ENCODE assay signal across 11 cellular contexts in the genomic region with DNA sequence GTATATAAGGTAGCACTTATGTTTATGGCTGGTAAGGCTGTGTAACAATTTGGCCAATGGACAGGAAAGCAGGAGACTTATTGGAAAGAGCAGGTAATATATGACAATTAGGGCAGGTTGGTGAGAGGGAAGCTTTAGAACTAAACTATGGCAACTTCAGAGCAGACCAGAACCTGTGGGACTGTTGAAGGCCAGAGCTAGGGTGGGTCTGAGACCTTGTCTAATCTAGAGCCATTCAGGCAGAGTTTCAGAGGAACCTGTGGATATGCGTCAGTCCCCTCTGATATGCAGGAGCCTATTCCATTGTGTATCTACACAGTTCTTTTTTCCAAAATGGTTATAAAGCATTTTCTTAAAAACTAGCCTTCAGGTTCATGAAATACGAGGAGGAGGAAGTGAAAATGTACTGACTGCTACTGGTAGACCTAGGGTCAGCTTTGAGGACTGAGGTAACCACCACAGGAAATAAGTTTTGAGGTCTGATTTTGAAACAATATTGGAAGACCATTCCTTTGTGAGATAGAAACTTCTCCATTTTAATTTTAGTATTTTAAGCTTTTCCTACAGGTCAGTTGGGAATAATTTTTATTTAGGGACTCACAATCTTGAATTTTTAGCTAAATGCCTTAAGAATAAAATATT. TPM values are rescaled to one million over a fixed set of nuclear protein-coding genes. Genes with fewer than 3 reads are reported as not detected.
A peak's percentile ranks its signal among the peaks of the same experiment; 100 is the strongest.
DNase-seq lines count a peak whose midpoint lies in the region; ATAC-seq and TF ChIP-seq lines count a peak whose summit lies in the region.
"Had no signal": no experiment of that assay in that cellular context is flagged by ENCODE, and none has a peak within 500 bp of the region (broad histone marks: within the 10 kb centered on the region; RNA-seq: fewer than 3 reads in every experiment).

No MANE protein-coding gene starts in this region.

- H3K79me2 ChIP-seq in smooth muscle cell (ENCODE audit: low read depth) = peaks cover 29% of the 10 kb centered on the region

- H4K20me1 ChIP-seq in smooth muscle cell (ENCODE audit: low read depth) = peaks cover 86% of the 10 kb centered on the region

- no peak for TF ChIP-seq CTCF in smooth muscle cell (IDR thresholded peaks at IDR 0.05; ENCODE audit: borderline replicate concordance, insufficient read depth, poor library complexity, severe bottlenecking)
- no peak for TF ChIP-seq CTCF in type B pancreatic cell (conservative IDR thresholded peaks at IDR 0.05)
- TF ChIP-seq CTCF in chondrocyte (IDR thresholded peaks at IDR 0.05) = no peak

- DNase-seq in T-helper 1 cell = no peak
- DNase-seq in NOMO-1 (lab: John Stamatoyannopoulos, UW; ENCODE audit: unreplicated experiment in 2 of 2) = peak; percentile 68 to 96
- no peak for DNase-seq in smooth muscle cell (lab: John Stamatoyannopoulos, UW; ENCODE audit: unreplicated experiment)
- DNase-seq in type B pancreatic cell (ENCODE audit: extremely low spot score, unreplicated experiment) = no peak
- DNase-seq in chondrocyte (ENCODE audit: low spot score) = no peak
- DNase-seq in UCSD-AML1 (lab: John Stamatoyannopoulos, UW; ENCODE audit: unreplicated experiment) = no peak
- DNase-seq: activated CD4-positive, alpha-beta T cell treated with anti-CD3 and anti-CD28 coated beads, Interleukin-2, amount 50 U/mL, for 1 hour; colonic mucosa; kidney had no signal

- no peak overlapping the region for H3K9ac ChIP-seq in smooth muscle cell (ENCODE audit: low read depth)

- 98% methylated on average over 2 of the region's 2 CpGs for WGBS in smooth muscle cell (ENCODE audit: low lambda C conversion rate)

- H3K27me3 Mint-ChIP-seq in T-helper 1 cell treated with Interleukin-12 subunit alpha and Interleukin-12 subunit beta and Interleukin-4 antibody, amounts not matched to agents 30 μg/mL and 1 μg/mL, for 36 hours (ENCODE audit: low read depth) = no peaks in the 10 kb centered on the region
- H3K27me3 Mint-ChIP-seq in type B pancreatic cell (no peaks in the 10 kb centered on the region), chondrocyte (ENCODE audit: low read depth) (no peaks in the 10 kb centered on the region)

- no peaks in the 10 kb centered on the region for H3K9me3 ChIP-seq in smooth muscle cell (replicated peaks; ENCODE audit: low read depth)
- H3K9me3 ChIP-seq: colonic mucosa had no signal

- no peaks in the 10 kb centered on the region for H3K27me3 ChIP-seq in smooth muscle cell (ENCODE audit: low read depth)
- H3K27me3 ChIP-seq: colonic mucosa had no signal

- H3K36me3 Mint-ChIP-seq in T-helper 1 cell treated with Interleukin-12 subunit alpha and Interleukin-12 subunit beta and Interleukin-4 antibody, amounts not matched to agents 30 μg/mL and 1 μg/mL, for 36 hours (ENCODE audit: low read depth) = peaks cover 14% of the 10 kb centered on the region
- no peaks in the 10 kb centered on the region for H3K36me3 Mint-ChIP-seq in type B pancreatic cell
- H3K36me3 Mint-ChIP-seq in chondrocyte (ENCODE audit: low read depth) = peaks cover 8% of the 10 kb centered on the region

- H2AFZ ChIP-seq in smooth muscle cell (ENCODE audit: low read depth) = no peak overlapping the region

- H3K4me3 ChIP-seq in smooth muscle cell = no peak overlapping the region
- H3K4me3 ChIP-seq: colonic mucosa had no signal

- H3K36me3 ChIP-seq in smooth muscle cell (ENCODE audit: low read depth) = no peaks in the 10 kb centered on the region
- H3K36me3 ChIP-seq: colonic mucosa had no signal

- peaks cover 52% of the 10 kb centered on the region for H3K4me1 Mint-ChIP-seq in T-helper 1 cell treated with Interleukin-12 subunit alpha and Interleukin-12 subunit beta and Interleukin-4 antibody, amounts not matched to agents 30 μg/mL and 1 μg/mL, for 36 hours (ENCODE audit: low read depth)
- H3K4me1 Mint-ChIP-seq in type B pancreatic cell (ENCODE audit: unreplicated experiment) = peaks cover 20% of the 10 kb centered on the region
- H3K4me1 Mint-ChIP-seq in chondrocyte (ENCODE audit: low read depth) = peaks cover 32% of the 10 kb centered on the region

- no peaks in the 10 kb centered on the region for H3K4me1 ChIP-seq in smooth muscle cell (ENCODE audit: low read depth)
- H3K4me1 ChIP-seq: colonic mucosa had no signal

- no peak overlapping the region for H3K4me2 ChIP-seq in smooth muscle cell

- peak overlapping the region; percentile 20 for H3K4me3 Mint-ChIP-seq in T-helper 1 cell treated with Interleukin-12 subunit alpha and Interleukin-12 subunit beta and Interleukin-4 antibody, amounts not matched to agents 30 μg/mL and 1 μg/mL, for 36 hours
- no peak overlapping the region for H3K4me3 Mint-ChIP-seq in type B pancreatic cell
- no peak overlapping the region for H3K4me3 Mint-ChIP-seq in chondrocyte (ENCODE audit: unreplicated experiment)

- peak; percentile 29 for ATAC-seq in HG02884 (IDR thresholded peaks at IDR 0.05; ENCODE audit: unreplicated experiment)

- H3F3A ChIP-seq in smooth muscle cell (ENCODE audit: low read depth) = peaks cover 6% of the 10 kb centered on the region

- no peaks in the 10 kb centered on the region for H3K9me3 Mint-ChIP-seq in T-helper 1 cell treated with Interleukin-12 subunit alpha and Interleukin-12 subunit beta and Interleukin-4 antibody, amounts not matched to agents 30 μg/mL and 1 μg/mL, for 36 hours
- H3K9me3 Mint-ChIP-seq in type B pancreatic cell (no peaks in the 10 kb centered on the region), chondrocyte (ENCODE audit: low read depth) (no peaks in the 10 kb centered on the region)

- H3K27ac Mint-ChIP-seq in T-helper 1 cell treated with Interleukin-12 subunit alpha and Interleukin-12 subunit beta and Interleukin-4 antibody, amounts not matched to agents 30 μg/mL and 1 μg/mL, for 36 hours = peak overlapping the region; percentile 50
- H3K27ac Mint-ChIP-seq in type B pancreatic cell (no peak overlapping the region), chondrocyte (ENCODE audit: unreplicated experiment) (no peak overlapping the region)

- H3K27ac ChIP-seq in smooth muscle cell (ENCODE audit: low read depth) = peak overlapping the region; percentile 23
- H3K27ac ChIP-seq: colonic mucosa had no signal

RNA-seq across cellular contexts. Expression of gene ELL2, which starts 37.6 kb away (rescaled TPM):
- total RNA-seq in smooth muscle cell = 49.9 and 67.9 TPM in 2 replicates
- 14.4 and 30.9 TPM in 2 replicates for polyA plus RNA-seq in smooth muscle cell
- total RNA-seq in type B pancreatic cell (ENCODE audit: low replicate concordance) = 33.9 and 55.3 TPM in 2 replicates
- total RNA-seq in chondrocyte = 51.7 to 83.8 TPM (median 59.3 TPM) in 3 replicates

Comparison
In these comparisons a context has a peak if more than half of its experiments do, and no peak if none do; other contexts are left out.
1. DNase-seq: peak in NOMO-1 (2 of 2); none in T-helper 1 cell (0 of 5), smooth muscle cell (single experiment), type B pancreatic cell (single experiment), chondrocyte (single experiment) and UCSD-AML1 (single experiment).